In genomic region chr4:76874176-76874575, GRCh38 we compare ENCODE assay signal across 29 cellular contexts. TPM values are rescaled to one million over a fixed set of nuclear protein-coding genes. Genes with fewer than 3 reads are reported as not detected.
DNase-seq lines count a peak whose midpoint lies in the region; ATAC-seq and TF ChIP-seq lines count a peak whose summit lies in the region.
"Had no signal": no experiment of that assay in that cellular context is flagged by ENCODE, and none has a peak within 500 bp of the region (broad histone marks: within the 10 kb centered on the region; RNA-seq: fewer than 3 reads in every experiment).

No MANE protein-coding gene starts in this region.

- peak; percentile 57 for ATAC-seq in HG02885 (IDR thresholded peaks at IDR 0.05; ENCODE audit: poor library complexity, unreplicated experiment)
- ATAC-seq: activated CD8-positive, alpha-beta T cell treated with anti-CD3 and anti-CD28 coated beads, Interleukin-2, amount 10 ng/mL, durations not matched to agents 7 days and 5 days; lower lobe of right lung; mucosa of descending colon; stimulated activated naive CD8-positive, alpha-beta T cell treated with anti-CD3 and anti-CD28 coated beads, Interleukin-15, amount 100 ng/mL, for 72 hours had no signal

- H3K27me3 ChIP-seq in endodermal cell (ENCODE audit: control insufficient read depth, insufficient read depth, low read length, poor library complexity, severe bottlenecking), result peaks cover 3% of the 10 kb centered on the region
- H3K27me3 ChIP-seq: ovary, SJSA1 had no signal

- no peaks in the 10 kb centered on the region for H3K9me3 Mint-ChIP-seq in endodermal cell
- H3K9me3 Mint-ChIP-seq: activated naive CD4-positive, alpha-beta T cell treated with anti-CD3 and anti-CD28 coated beads, Interleukin-2, amount 50 U/mL, for 24 hours; activated T-helper 2 cell treated with anti-CD3 and anti-CD28 coated beads, Interferon-gamma antibody, Interleukin-2, Interleukin-4, amounts not matched to agents 10 μg/mL and 5 μg/mL and 100 μg/mL, durations not matched to agents 14 hours and 24 hours and 36 hours had no signal

- H3K36me3 ChIP-seq in endodermal cell (ENCODE audit: control insufficient read depth, insufficient read depth, low read length), result no peaks in the 10 kb centered on the region
- H3K36me3 ChIP-seq: lower lobe of right lung, ovary, SJSA1 had no signal

- no peaks in the 10 kb centered on the region for H3K4me1 ChIP-seq in endodermal cell (ENCODE audit: control insufficient read depth, insufficient read depth, low read length)
- H3K4me1 ChIP-seq: lower lobe of right lung had no signal

- H3K27me3 Mint-ChIP-seq in endodermal cell (ENCODE audit: insufficient read depth), result peaks cover 17% of the 10 kb centered on the region
- H3K27me3 Mint-ChIP-seq: stimulated activated naive CD8-positive, alpha-beta T cell treated with anti-CD3 and anti-CD28 coated beads, Interleukin-15, amount 100 ng/mL, for 72 hours had no signal

- H3K27ac Mint-ChIP-seq in endodermal cell, result no peak overlapping the region
- H3K27ac Mint-ChIP-seq: activated CD8-positive, alpha-beta T cell treated with anti-CD3 and anti-CD28 coated beads, Interleukin-2, amount 10 ng/mL, durations not matched to agents 7 days and 5 days; activated naive CD4-positive, alpha-beta T cell treated with anti-CD3 and anti-CD28 coated beads, Interleukin-2, amount 50 U/mL, for 24 hours; activated T-helper 2 cell treated with anti-CD3 and anti-CD28 coated beads, Interferon-gamma antibody, Interleukin-2, Interleukin-4, amounts not matched to agents 10 μg/mL and 5 μg/mL and 100 μg/mL, durations not matched to agents 14 hours and 24 hours and 36 hours; CD4-positive, CD25-positive, alpha-beta regulatory T cell; stimulated activated naive CD8-positive, alpha-beta T cell treated with anti-CD3 and anti-CD28 coated beads, Interleukin-15, amount 100 ng/mL, for 72 hours had no signal

- DNase-seq in GM12865 (ENCODE audit: low read depth) (peak; percentile 37), RPMI7951 (ENCODE audit: low read depth) (peak; percentile 8), endodermal cell (peak; percentile 53), CD1c-positive myeloid dendritic cell (ENCODE audit: extremely low spot score) (no peak), UCSD-AML1 (lab: John Stamatoyannopoulos, UW; ENCODE audit: unreplicated experiment) (no peak), NCI-H2196 treated with DMSO at 0.1 percent for 48 hours (lab: John Stamatoyannopoulos, UW; ENCODE audit: unreplicated experiment) (no peak), NCI-H1436 treated with DMSO at 0.1 percent for 48 hours (lab: John Stamatoyannopoulos, UW) (no peak)
- DNase-seq: activated CD8-positive, alpha-beta T cell treated with anti-CD3 and anti-CD28 coated beads, Interleukin-2, amount 10 ng/mL, durations not matched to agents 7 days and 5 days; amygdala; CD4-positive, CD25-positive, alpha-beta regulatory T cell; GF-D8; KBM-7; kidney; lower lobe of right lung; mucosa of descending colon; NCI-H1436; NCI-H510A; nephron progenitor cell; ovary; stimulated activated CD4-positive, alpha-beta T cell treated with anti-CD3 and anti-CD28 coated beads, Interleukin-1b, Interleukin-23, amount 100 ng/mL, for 48 hours; stimulated activated CD8-positive, alpha-beta memory T cell treated with anti-CD3 and anti-CD28 coated beads, Interleukin-4, amount 100 ng/mL, for 48 hours; stimulated activated naive CD8-positive, alpha-beta T cell treated with anti-CD3 and anti-CD28 coated beads, Interleukin-15, amount 100 ng/mL, for 72 hours had no signal

- no peak for TF ChIP-seq CTCF in GM12865 (IDR thresholded peaks at IDR 0.05; ENCODE audit: insufficient read depth, low read depth, low read length, missing control alignments)
- no peak for TF ChIP-seq CTCF in endodermal cell (conservative IDR thresholded peaks at IDR 0.05)

- 91 to 93% methylated on average over 3 of the region's 4 CpGs for WGBS in endodermal cell (ENCODE audit: insufficient coverage in 1 of 2, insufficient read length in 1 of 2), 2 experiments

- no peak overlapping the region for H3K9ac ChIP-seq in endodermal cell (ENCODE audit: extremely low read depth, low read length, poor library complexity, severe bottlenecking)

- no peak overlapping the region for H3K27ac ChIP-seq in endodermal cell (ENCODE audit: low read depth, low read length)
- H3K27ac ChIP-seq: epithelial cell of prostate, lower lobe of right lung, ovary, SJSA1 had no signal

- peaks cover 12% of the 10 kb centered on the region for H3K4me1 Mint-ChIP-seq in endodermal cell
- H3K4me1 Mint-ChIP-seq: activated naive CD4-positive, alpha-beta T cell treated with anti-CD3 and anti-CD28 coated beads, Interleukin-2, amount 50 U/mL, for 24 hours; stimulated activated naive CD8-positive, alpha-beta T cell treated with anti-CD3 and anti-CD28 coated beads, Interleukin-15, amount 100 ng/mL, for 72 hours had no signal

- H3K4me3 ChIP-seq in GM12865 (ENCODE audit: low read depth, low read length) (no peak overlapping the region), endodermal cell (ENCODE audit: low read length) (no peak overlapping the region)
- H3K4me3 ChIP-seq: lower lobe of right lung, mucosa of descending colon, ovary, SJSA1, smooth muscle cell had no signal

- H3K9me3 ChIP-seq in endodermal cell (ENCODE audit: control insufficient read depth, low read length), result no peaks in the 10 kb centered on the region
- H3K9me3 ChIP-seq: lower lobe of right lung, mucosa of descending colon, ovary, SJSA1 had no signal

- no peak overlapping the region for H3K4me3 Mint-ChIP-seq in endodermal cell
- H3K4me3 Mint-ChIP-seq: activated CD8-positive, alpha-beta T cell treated with anti-CD3 and anti-CD28 coated beads, Interleukin-2, amount 10 ng/mL, durations not matched to agents 7 days and 5 days; activated naive CD4-positive, alpha-beta T cell treated with anti-CD3 and anti-CD28 coated beads, Interleukin-2, amount 50 U/mL, for 24 hours; CD4-positive, CD25-positive, alpha-beta regulatory T cell; nephron progenitor cell; stimulated activated naive CD8-positive, alpha-beta T cell treated with anti-CD3 and anti-CD28 coated beads, Interleukin-15, amount 100 ng/mL, for 72 hours had no signal

- H3K36me3 Mint-ChIP-seq in endodermal cell (ENCODE audit: low read depth), result no peaks in the 10 kb centered on the region
- H3K36me3 Mint-ChIP-seq: activated naive CD4-positive, alpha-beta T cell treated with anti-CD3 and anti-CD28 coated beads, Interleukin-2, amount 50 U/mL, for 24 hours; CD4-positive, CD25-positive, alpha-beta regulatory T cell had no signal

RNA-seq across cellular contexts. Expression of gene SOWAHB, which starts 23.8 kb away (rescaled TPM):
- total RNA-seq in RPMI7951 (2014; rRNA removed; shearing (Covaris generic)), result not detected in 2 replicates
- total RNA-seq in endodermal cell, result 1 to 10 TPM; 1.2 to 2.6 TPM
- 0.50 TPM for polyA plus RNA-seq in endodermal cell (2013, experiment 1 of 2)
- polyA plus RNA-seq in endodermal cell (2013, experiment 2 of 2), result 0.46 TPM
- total RNA-seq: activated CD8-positive, alpha-beta T cell treated with anti-CD3 and anti-CD28 coated beads, Interleukin-2, amount 10 ng/mL, durations not matched to agents 7 days and 5 days; activated T-helper 2 cell treated with anti-CD3 and anti-CD28 coated beads, Interferon-gamma antibody, Interleukin-2, Interleukin-4, amounts not matched to agents 10 μg/mL and 5 μg/mL and 100 μg/mL, durations not matched to agents 14 hours and 24 hours and 36 hours; CD4-positive, CD25-positive, alpha-beta regulatory T cell; SJSA1; T-helper 1 cell treated with Interleukin-12 subunit alpha and Interleukin-12 subunit beta and Interleukin-4 antibody, amounts not matched to agents 30 ng/mL and 1 ng/mL, for 36 hours had no signal
- polyA plus RNA-seq: CD4-positive, CD25-positive, alpha-beta regulatory T cell had no signal

Comparison
In these comparisons a context has a peak if more than half of its experiments do, and no peak if none do; other contexts are left out.
1. DNase-seq: peak in GM12865 (single experiment), RPMI7951 (single experiment) and endodermal cell (single experiment); none in CD1c-positive myeloid dendritic cell (single experiment), UCSD-AML1 (single experiment), NCI-H2196 treated with DMSO at 0.1 percent for 48 hours (single experiment) and NCI-H1436 treated with DMSO at 0.1 percent for 48 hours (single experiment).